39 cellular contexts compared by ENCODE assay signal in genomic region chr3:170737763-170738162, GRCh38.
"Had no signal": no experiment of that assay in that cellular context is flagged by ENCODE, and none has a peak within 500 bp of the region (broad histone marks: within the 10 kb centered on the region; RNA-seq: fewer than 3 reads in every experiment).

No MANE protein-coding gene starts in this region.

- H3K9me3 ChIP-seq: ascending aorta, body of pancreas, breast epithelium, colonic mucosa had no signal

- H3K4me1 Mint-ChIP-seq: activated naive CD4-positive, alpha-beta T cell treated with anti-CD3 and anti-CD28 coated beads, Interleukin-2, amount 10 ng/mL, durations not matched to agents 7 days and 5 days; activated naive CD4-positive, alpha-beta T cell treated with anti-CD3 and anti-CD28 coated beads, Interleukin-2, amount 50 U/mL, for 24 hours; activated naive CD8-positive, alpha-beta T cell treated with anti-CD3 and anti-CD28 coated beads for 36 hours; activated naive CD8-positive, alpha-beta T cell treated with anti-CD3 and anti-CD28 coated beads, Interleukin-2, amount 10 ng/mL, durations not matched to agents 7 days and 5 days; activated naive CD8-positive, alpha-beta T cell treated with anti-CD3 and anti-CD28 coated beads, Interleukin-2, amount 50 U/mL, for 24 hours; activated T-helper 17 cell treated with anti-CD3 and anti-CD28 coated beads, Interleukin-2, amount 50 U/mL, for 72 hours; central memory CD8-positive, alpha-beta T cell had no signal

- FAIRE-seq: astrocyte, bronchial epithelial cell, colon had no signal

- H3K36me3 ChIP-seq: adrenal gland, ascending aorta, brain microvascular endothelial cell, breast epithelium, cardiac muscle cell, colonic mucosa had no signal

- H3K27me3 Mint-ChIP-seq: brain had no signal

- H3K4me3 ChIP-seq: adrenal gland, ascending aorta, body of pancreas, breast epithelium, cardiac muscle cell, colonic mucosa had no signal

- H3K27me3 ChIP-seq: adrenal gland, ascending aorta, body of pancreas, brain microvascular endothelial cell, breast epithelium, cardiac muscle cell, colonic mucosa had no signal

- DNase-seq: activated effector memory CD4-positive, alpha-beta T cell treated with anti-CD3 and anti-CD28 coated beads, Interleukin-2, amount 50 U/mL, for 16 hours; activated effector memory CD4-positive, alpha-beta T cell treated with Interleukin-2 at 50 U/mL for 16 hours; activated gamma-delta T cell; activated gamma-delta T cell treated with Interleukin-2 at 50 U/mL for 16 hours; activated naive CD4-positive, alpha-beta T cell; activated naive CD4-positive, alpha-beta T cell treated with anti-CD3 and anti-CD28 coated beads for 36 hours; activated naive CD4-positive, alpha-beta T cell treated with anti-CD3 and anti-CD28 coated beads, Interleukin-2, amount 10 ng/mL, durations not matched to agents 7 days and 5 days; activated naive CD4-positive, alpha-beta T cell treated with anti-CD3 and anti-CD28 coated beads, Interleukin-2, amount 50 U/mL, for 16 hours; activated naive CD4-positive, alpha-beta T cell treated with Interleukin-2 at 50 U/mL for 16 hours; activated naive CD8-positive, alpha-beta T cell treated with anti-CD3 and anti-CD28 coated beads for 36 hours; activated naive CD8-positive, alpha-beta T cell treated with anti-CD3 and anti-CD28 coated beads, Interleukin-2, amount 10 ng/mL, durations not matched to agents 7 days and 5 days; activated naive CD8-positive, alpha-beta T cell treated with anti-CD3 and anti-CD28 coated beads, Interleukin-2, amount 50 U/mL, for 24 hours; activated T-cell treated with anti-CD3 and anti-CD28 coated beads, Interleukin-2, amount 50 U/mL, for 24 hours; activated T-cell treated with anti-CD3 and anti-CD28 coated beads, Interleukin-2, amount 50 U/mL, for 48 hours; activated T-cell treated with anti-CD3 and anti-CD28 coated beads, Interleukin-2, amount 50 U/mL, for 72 hours; adrenal gland; amniotic stem cell; amygdala; anterior cingulate cortex; body of pancreas; brain microvascular endothelial cell; caudate nucleus; central memory CD4-positive, alpha-beta T cell; cerebellar nuclear complex; colonic mucosa had no signal

- H3K9me3 Mint-ChIP-seq: activated naive CD4-positive, alpha-beta T cell treated with anti-CD3 and anti-CD28 coated beads for 36 hours; activated naive CD4-positive, alpha-beta T cell treated with anti-CD3 and anti-CD28 coated beads, Interleukin-2, amount 10 ng/mL, durations not matched to agents 7 days and 5 days; activated naive CD4-positive, alpha-beta T cell treated with anti-CD3 and anti-CD28 coated beads, Interleukin-2, amount 50 U/mL, for 24 hours; activated naive CD4-positive, alpha-beta T cell treated with anti-CD3 and anti-CD28 coated beads, Interleukin-2, amount 50 U/mL, for 72 hours; activated naive CD8-positive, alpha-beta T cell treated with anti-CD3 and anti-CD28 coated beads for 36 hours; activated naive CD8-positive, alpha-beta T cell treated with anti-CD3 and anti-CD28 coated beads, Interleukin-2, amount 10 ng/mL, durations not matched to agents 7 days and 5 days; activated naive CD8-positive, alpha-beta T cell treated with anti-CD3 and anti-CD28 coated beads, Interleukin-2, amount 50 U/mL, for 24 hours; activated T-cell treated with anti-CD3 and anti-CD28 coated beads, Interleukin-2, amount 50 U/mL, for 24 hours; activated T-cell treated with anti-CD3 and anti-CD28 coated beads, Interleukin-2, amount 50 U/mL, for 72 hours; activated T-helper 1 cell treated with anti-CD3 and anti-CD28 coated beads, Interleukin-12 subunit alpha, Interleukin-12 subunit beta, Interleukin-2, Interleukin-4 antibody, amounts not matched to agents 30 ng/mL and 10 ng/mL and 1 ng/mL, durations not matched to agents 14 hours and 24 hours and 36 hours; activated T-helper 17 cell treated with anti-CD3 and anti-CD28 coated beads, Interleukin-2, amount 50 U/mL, for 72 hours; activated T-helper 2 cell treated with anti-CD3 and anti-CD28 coated beads, Interferon-gamma antibody, Interleukin-2, Interleukin-4, amounts not matched to agents 10 μg/mL and 5 μg/mL and 100 μg/mL, durations not matched to agents 14 hours and 24 hours and 36 hours; central memory CD8-positive, alpha-beta T cell had no signal

- H3K27ac ChIP-seq: adrenal gland, ascending aorta, body of pancreas, brain microvascular endothelial cell, breast epithelium, cardiac muscle cell, colonic mucosa had no signal

- H3K36me3 Mint-ChIP-seq: activated naive CD4-positive, alpha-beta T cell treated with anti-CD3 and anti-CD28 coated beads, Interleukin-2, amount 10 ng/mL, durations not matched to agents 7 days and 5 days; activated naive CD4-positive, alpha-beta T cell treated with anti-CD3 and anti-CD28 coated beads, Interleukin-2, amount 50 U/mL, for 24 hours; activated naive CD4-positive, alpha-beta T cell treated with anti-CD3 and anti-CD28 coated beads, Interleukin-2, amount 50 U/mL, for 72 hours; activated naive CD8-positive, alpha-beta T cell; activated naive CD8-positive, alpha-beta T cell treated with anti-CD3 and anti-CD28 coated beads for 36 hours; activated naive CD8-positive, alpha-beta T cell treated with anti-CD3 and anti-CD28 coated beads, Interleukin-2, amount 10 ng/mL, durations not matched to agents 7 days and 5 days; brain had no signal

- H3K4me3 Mint-ChIP-seq: activated naive CD4-positive, alpha-beta T cell treated with anti-CD3 and anti-CD28 coated beads for 36 hours; activated naive CD4-positive, alpha-beta T cell treated with anti-CD3 and anti-CD28 coated beads, Interleukin-2, amount 10 ng/mL, durations not matched to agents 7 days and 5 days; activated naive CD4-positive, alpha-beta T cell treated with anti-CD3 and anti-CD28 coated beads, Interleukin-2, amount 50 U/mL, for 24 hours; activated naive CD8-positive, alpha-beta T cell; activated naive CD8-positive, alpha-beta T cell treated with anti-CD3 and anti-CD28 coated beads for 36 hours; activated naive CD8-positive, alpha-beta T cell treated with anti-CD3 and anti-CD28 coated beads, Interleukin-2, amount 10 ng/mL, durations not matched to agents 7 days and 5 days; activated naive CD8-positive, alpha-beta T cell treated with anti-CD3 and anti-CD28 coated beads, Interleukin-2, amount 50 U/mL, for 24 hours; activated T-cell treated with anti-CD3 and anti-CD28 coated beads, Interleukin-2, amount 50 U/mL, for 24 hours; activated T-cell treated with anti-CD3 and anti-CD28 coated beads, Interleukin-2, amount 50 U/mL, for 72 hours; activated T-helper 1 cell treated with anti-CD3 and anti-CD28 coated beads, Interleukin-12 subunit alpha, Interleukin-12 subunit beta, Interleukin-2, Interleukin-4 antibody, amounts not matched to agents 30 ng/mL and 10 ng/mL and 1 ng/mL, durations not matched to agents 14 hours and 24 hours and 36 hours; activated T-helper 17 cell treated with anti-CD3 and anti-CD28 coated beads, Interleukin-2, amount 50 U/mL, for 72 hours; brain; central memory CD8-positive, alpha-beta T cell had no signal

- H3K4me1 ChIP-seq: body of pancreas, breast epithelium had no signal

- ATAC-seq: activated naive CD4-positive, alpha-beta T cell treated with anti-CD3 and anti-CD28 coated beads, Interleukin-2, amount 50 U/mL, for 72 hours; activated naive CD8-positive, alpha-beta T cell treated with anti-CD3 and anti-CD28 coated beads, Interleukin-2, amount 50 U/mL, for 24 hours; activated T-cell treated with anti-CD3 and anti-CD28 coated beads, Interleukin-2, amount 50 U/mL, for 72 hours; activated T-helper 17 cell treated with anti-CD3 and anti-CD28 coated beads, Interleukin-2, amount 50 U/mL, for 72 hours; body of pancreas had no signal
